In genomic region chr13:97117388-97117910, GRCh38 we compare ENCODE assay signal across 18 cellular contexts.
DNase-seq lines count a peak whose midpoint lies in the region; ATAC-seq, FAIRE-seq and TF ChIP-seq lines count a peak whose summit lies in the region.
"Had no signal": no experiment of that assay in that cellular context is flagged by ENCODE, and none has a peak within 500 bp of the region (broad histone marks: within the 10 kb centered on the region; RNA-seq: fewer than 3 reads in every experiment).

No MANE protein-coding gene starts in this region.

- H3K4me2 ChIP-seq in IMR-90 (ENCODE audit: low read depth, low read length), result no peak overlapping the region
- no peak overlapping the region for H3K4me2 ChIP-seq in K562 (ENCODE audit: insufficient read depth, low read length)

- intact Hi-C loops in IMR-90 (cut with micrococcal nuclease) (loop anchor here (10.0 kb wide), 1 partner anchor 457 kb away; no protein-coding TSS in a partner anchor), K562 (cut with micrococcal nuclease) (no loop called here), right cardiac atrium (cut with DNase I) (loop anchor here in 1 of 4 donors (5.0 kb wide), 1 partner anchor 105 kb away; the partner anchor contains the start of gene MBNL2), natural killer cell (cut with micrococcal nuclease) (no loop called here)

- in situ Hi-C loops in IMR-90 (cut with MboI; ENCODE audit: low sequenced_read_pairs), result loop anchor here (10.0 kb wide), 1 partner anchor 237 kb away; no protein-coding TSS in a partner anchor
- in situ Hi-C loops in K562 (cut with MboI), result loop anchor here (5.0 to 10.0 kb wide), 2 partner anchors 95 to 237 kb away; no protein-coding TSS in a partner anchor

- H4K91ac ChIP-seq in IMR-90 (ENCODE audit: insufficient read depth, low read depth, low read length), result no peak overlapping the region; the same call in 1 of the 2 replicates

- DNase-seq in IMR-90 (no peak), K562 (ENCODE audit: extremely low read depth in 1 of 4, low spot score in 3 of 4) (no peak), right cardiac atrium (no peak), MG63 (no peak), natural killer cell (no peak)
- DNase-seq in naive thymus-derived CD8-positive, alpha-beta T cell, result no peak
- no peak for DNase-seq in activated CD8-positive, alpha-beta memory T cell treated with anti-CD3 and anti-CD28 coated beads, Interleukin-2, amount 50 U/mL, for 48 hours
- DNase-seq: ACHN; Calu3; CD4-positive, alpha-beta T cell; DMS79 treated with DMSO at 0.1 percent for 48 hours; MM.1S; NCI-H1105; NCI-H1694 treated with DMSO at 0.1 percent for 48 hours had no signal

- no peak for FAIRE-seq in K562 (lab: Jason Lieb, UNC)
- FAIRE-seq: G401.6, H1 had no signal

- no TSS peak for BruUV-seq in IMR-90 (replicated peaks; lab: Mats Ljungman, UMichigan)
- no TSS peak for BruUV-seq in K562 (replicated peaks; lab: Mats Ljungman, UMichigan)

- dilution Hi-C loops in IMR-90 (cut with HindIII; ENCODE audit: low sequenced_read_pairs, unreplicated experiment), result no loop called here

- H3K9ac ChIP-seq in IMR-90 (ENCODE audit: low read depth, low read length), result no peak overlapping the region
- no peak overlapping the region for H3K9ac ChIP-seq in K562 (ENCODE audit: insufficient read depth in 1 of 2, low read depth in 2 of 2, low read length in 2 of 2)
- H3K9ac ChIP-seq in rectal smooth muscle tissue (ENCODE audit: low read length), result no peak overlapping the region

- H3K9me3 ChIP-seq in IMR-90 (ENCODE audit: control insufficient read depth, insufficient read depth, low read length) (no peaks in the 10 kb centered on the region), K562 (replicated peaks; ENCODE audit: control insufficient read depth, insufficient read depth, low read depth, low read length) (no peaks in the 10 kb centered on the region), right cardiac atrium (ENCODE audit: control insufficient read depth, low read length) (no peaks in the 10 kb centered on the region), MG63 (no peaks in the 10 kb centered on the region)

- peaks cover 28% of the 10 kb centered on the region for H3K4me1 ChIP-seq in IMR-90 (ENCODE audit: control insufficient read depth, insufficient read depth, low read length)
- no peaks in the 10 kb centered on the region; a peak in 1 of 5 replicates for H3K4me1 ChIP-seq in K562 (replicated peaks in 1 of 2; ENCODE audit: control insufficient read depth in 2 of 2, insufficient read depth in 2 of 2, low read length in 2 of 2)
- peaks cover 21% of the 10 kb centered on the region for H3K4me1 ChIP-seq in right cardiac atrium (ENCODE audit: control insufficient read depth, insufficient read depth, low read length)
- H3K4me1 ChIP-seq in rectal smooth muscle tissue (ENCODE audit: control insufficient read depth, insufficient read depth, low read length), result peaks cover 48% of the 10 kb centered on the region

- no peaks in the 10 kb centered on the region for H3K36me3 Mint-ChIP-seq in naive thymus-derived CD8-positive, alpha-beta T cell
- no peaks in the 10 kb centered on the region for H3K36me3 Mint-ChIP-seq in natural killer cell

- no peak overlapping the region for H4K5ac ChIP-seq in IMR-90 (ENCODE audit: low read depth, low read length)

- no peaks in the 10 kb centered on the region for H3K36me3 ChIP-seq in IMR-90 (ENCODE audit: control insufficient read depth, insufficient read depth, low read length)
- no peaks in the 10 kb centered on the region for H3K36me3 ChIP-seq in K562 (ENCODE audit: control insufficient read depth, insufficient read depth, low read length)
- H3K36me3 ChIP-seq in rectal smooth muscle tissue (ENCODE audit: control insufficient read depth, insufficient read depth, low read length), result no peaks in the 10 kb centered on the region
- H3K36me3 ChIP-seq in MG63, result no peaks in the 10 kb centered on the region

- no peak overlapping the region for H2AK9ac ChIP-seq in IMR-90 (replicated peaks; ENCODE audit: low read depth, low read length, poor library complexity)

- H3K18ac ChIP-seq in IMR-90 (ENCODE audit: low read depth, low read length), result no peak overlapping the region

- H3K56ac ChIP-seq in IMR-90 (ENCODE audit: extremely low read depth, insufficient read depth, low read length), result no peak overlapping the region

- H2AK5ac ChIP-seq in IMR-90 (ENCODE audit: low read depth, low read length), result peak overlapping the region; percentile 40

- no peak overlapping the region for H4K8ac ChIP-seq in IMR-90 (ENCODE audit: low read depth in 2 of 2, low read length in 2 of 2)

- H4K20me1 ChIP-seq in IMR-90 (ENCODE audit: insufficient read depth, low read length), result no peaks in the 10 kb centered on the region
- H4K20me1 ChIP-seq in K562 (replicated peaks; ENCODE audit: control insufficient read depth, insufficient read depth, low read length), result no peaks in the 10 kb centered on the region

- H3K4me3 Mint-ChIP-seq in naive thymus-derived CD8-positive, alpha-beta T cell, result no peak overlapping the region
- no peak overlapping the region for H3K4me3 Mint-ChIP-seq in natural killer cell
- H3K4me3 Mint-ChIP-seq: CD4-positive, alpha-beta T cell; HFFc6 had no signal

- H2AFZ ChIP-seq in IMR-90 (replicated peaks; ENCODE audit: low read length, poor library complexity), result no peak overlapping the region
- no peak overlapping the region for H2AFZ ChIP-seq in K562 (ENCODE audit: low read depth, low read length)

- H3K4ac ChIP-seq in IMR-90 (ENCODE audit: low read depth, low read length), result no peak overlapping the region; the same call in 1 of the 2 replicates

- peaks cover 0 to 7% of the 10 kb centered on the region in 2 experiments; a peak in 1 of 4 replicates for H3K79me1 ChIP-seq in IMR-90 (ENCODE audit: low read depth in 1 of 2, low read length in 2 of 2)

- H3K79me2 ChIP-seq in K562 (ENCODE audit: control insufficient read depth, insufficient read depth, low read length), result no peaks in the 10 kb centered on the region

- peak overlapping the region; percentile 39; the same call in 1 of the 3 replicates for H2BK15ac ChIP-seq in IMR-90 (ENCODE audit: low read depth, low read length)

- H3K27ac ChIP-seq in IMR-90 (ENCODE audit: insufficient read depth, low read length) (no peak overlapping the region), K562 (ENCODE audit: extremely low read depth, low read depth, low read length) (no peak overlapping the region), right cardiac atrium (ENCODE audit: low read length) (peak overlapping the region; percentile 36), rectal smooth muscle tissue (ENCODE audit: low read depth, low read length) (peak overlapping the region; percentile 72)

- POLR2A ChIA-PET in IMR-90 (lab: Charles Lee; ENCODE audit: unreplicated experiment) (no interaction called here), K562 (lab: Yijun Ruan, JAX) (interaction anchor here (0.6 kb wide), 1 partner anchor 328 kb away, joined by 3 read pairs; no protein-coding TSS in a partner anchor)
- POLR2A ChIA-PET in naive thymus-derived CD8-positive, alpha-beta T cell (lab: Charles Lee), result no interaction called here

- H2BK120ac ChIP-seq in IMR-90 (ENCODE audit: low read depth, low read length), result peak overlapping the region; percentile 39; the same call in 1 of the 2 replicates

- no peak for TF ChIP-seq POLR2A in IMR-90 (IDR thresholded peaks at IDR 0.05; ENCODE audit: low read depth, low read length)
- TF ChIP-seq POLR2A in K562 (conservative IDR thresholded peaks at IDR 0.05), result no peak

- WGBS in IMR-90 (ENCODE audit: extremely low coverage in 2 of 2, insufficient read length in 1 of 2), 2 experiments, result 100% methylated on average over 3 of the region's 5 CpGs; no CpG with 5 or more reads in 1 of the 2 experiments
- 14% methylated on average over 5 of the region's 5 CpGs for WGBS in K562 (ENCODE audit: insufficient coverage, low coverage, missing lambda C conversion rate)
- 70% methylated on average over 5 of the region's 5 CpGs for WGBS in right cardiac atrium

- H3K27me3 ChIP-seq in IMR-90 (ENCODE audit: control insufficient read depth, insufficient read depth, low read length) (no peaks in the 10 kb centered on the region), K562 (ENCODE audit: control insufficient read depth in 2 of 2, insufficient read depth in 2 of 2, low read length in 2 of 2) (0 out of 5 replicates have a peak, but pooled peaks cover 0 to 6% of the 10 kb centered on the region in 2 experiments), right cardiac atrium (ENCODE audit: control insufficient read depth, insufficient read depth) (no peaks in the 10 kb centered on the region), rectal smooth muscle tissue (ENCODE audit: control insufficient read depth, insufficient read depth, low read length) (no peaks in the 10 kb centered on the region), MG63 (no peaks in the 10 kb centered on the region)

- H3K23ac ChIP-seq in IMR-90 (ENCODE audit: low read depth, low read length), result no peak overlapping the region

- H3K9me3 Mint-ChIP-seq in naive thymus-derived CD8-positive, alpha-beta T cell, result no peaks in the 10 kb centered on the region
- no peaks in the 10 kb centered on the region for H3K9me3 Mint-ChIP-seq in natural killer cell
- H3K9me3 Mint-ChIP-seq: CD4-positive, alpha-beta T cell; HFFc6 had no signal

- peak overlapping the region; percentile 34; the same call in 1 of the 2 replicates for H2BK20ac ChIP-seq in IMR-90 (ENCODE audit: low read depth, low read length)

- H3K27me3 Mint-ChIP-seq in naive thymus-derived CD8-positive, alpha-beta T cell, result peaks cover 9 to 44% (median 28%) of the 10 kb centered on the region in 5 donors
- H3K27me3 Mint-ChIP-seq in natural killer cell (ENCODE audit: low read depth in 2 of 2), result peaks cover 32 to 64% of the 10 kb centered on the region in 2 donors

- TF ChIP-seq CTCF in IMR-90 (conservative IDR thresholded peaks at IDR 0.05; ENCODE audit: low read depth, low read length) (no peak), K562 (IDR thresholded peaks at IDR 0.05 in 2 of 3, conservative IDR thresholded peaks at IDR 0.05 in 1 of 3; ENCODE audit: insufficient read depth in 2 of 3, low read depth in 1 of 3, low read length in 3 of 3) (no peak), natural killer cell (IDR thresholded peaks at IDR 0.05) (no peak)

- H3K4me3 ChIP-seq in IMR-90 (ENCODE audit: insufficient read depth, low read depth, low read length), result no peak overlapping the region
- no peak overlapping the region for H3K4me3 ChIP-seq in K562
- H3K4me3 ChIP-seq in right cardiac atrium (ENCODE audit: low read length), result no peak overlapping the region
- no peak overlapping the region for H3K4me3 ChIP-seq in rectal smooth muscle tissue (ENCODE audit: low read length)
- no peak overlapping the region for H3K4me3 ChIP-seq in MG63

- CTCF ChIA-PET in IMR-90 (lab: Yijun Ruan, JAX), result interaction anchor here (1.0 kb wide), 1 partner anchor 95 kb away, joined by 3 read pairs; no protein-coding TSS in a partner anchor
- CTCF ChIA-PET in K562 (lab: Yijun Ruan, JAX; ENCODE audit: low intra/inter-chr PET ratio), result no interaction called here

- peaks cover 7 to 12% (median 9%) of the 10 kb centered on the region in 4 donors for H3K4me1 Mint-ChIP-seq in naive thymus-derived CD8-positive, alpha-beta T cell
- no peaks in the 10 kb centered on the region for H3K4me1 Mint-ChIP-seq in natural killer cell

- no peak for TF ChIP-seq RAD21 in IMR-90 (IDR thresholded peaks at IDR 0.05; ENCODE audit: low read length)
- TF ChIP-seq RAD21 in K562 (CRISPR knock-in tag; conservative IDR thresholded peaks at IDR 0.05 in 1 of 2, IDR thresholded peaks at IDR 0.05 in 1 of 2), result no peak

- ATAC-seq in IMR-90 (ENCODE audit: low read depth) (no peak), K562 (no peak), right cardiac atrium (no peak), natural killer cell (no peak)
- ATAC-seq in naive thymus-derived CD8-positive, alpha-beta T cell, result no peak

- peaks cover 26% of the 10 kb centered on the region for H3K9me1 ChIP-seq in IMR-90 (ENCODE audit: insufficient read depth, low read length)
- H3K9me1 ChIP-seq in K562 (ENCODE audit: control insufficient read depth, insufficient read depth, low read length), result no peaks in the 10 kb centered on the region

- H3K27ac Mint-ChIP-seq in naive thymus-derived CD8-positive, alpha-beta T cell, result no peak overlapping the region
- no peak overlapping the region for H3K27ac Mint-ChIP-seq in natural killer cell
- H3K27ac Mint-ChIP-seq: CD4-positive, alpha-beta T cell; HFFc6 had no signal

- H2BK5ac ChIP-seq in IMR-90 (ENCODE audit: low read depth, low read length, poor library complexity, severe bottlenecking), result no peak overlapping the region

- no peak overlapping the region; the same call in 1 of the 2 replicates for H3K14ac ChIP-seq in IMR-90 (replicated peaks; ENCODE audit: low read depth, low read length)

- TF ChIP-seq EP300 in K562 (IDR thresholded peaks at IDR 0.05; ENCODE audit: low read length), result no peak

Comparison
In these comparisons a context has a peak if more than half of its experiments do, and no peak if none do; other contexts are left out.
1. H3K27ac ChIP-seq: peak in right cardiac atrium (single experiment) and rectal smooth muscle tissue (single experiment); none in IMR-90 (single experiment) and K562 (single experiment).